24 cellular contexts compared by ENCODE assay signal in the genomic region with DNA sequence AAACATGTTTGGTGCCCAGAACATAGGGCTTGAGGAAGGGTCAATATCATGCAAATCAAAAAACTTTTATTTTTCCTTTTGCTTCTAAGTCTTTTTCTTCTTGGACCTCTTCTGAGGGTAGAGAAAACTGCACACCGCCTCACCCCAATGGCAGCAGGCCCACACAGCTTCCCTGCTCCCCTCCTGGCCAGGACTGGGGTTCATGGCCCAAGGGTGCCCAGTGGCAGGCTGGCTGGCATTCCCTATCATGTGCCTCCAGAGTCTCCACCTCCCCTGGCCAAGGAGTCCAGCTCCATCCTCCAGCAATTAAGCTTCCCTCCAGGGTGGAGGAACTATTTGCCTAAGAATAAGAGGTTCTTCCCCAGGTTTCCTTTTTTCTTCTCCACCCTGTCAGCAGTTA.
"Had no signal": no experiment of that assay in that cellular context is flagged by ENCODE, and none has a peak within 500 bp of the region (broad histone marks: within the 10 kb centered on the region; RNA-seq: fewer than 3 reads in every experiment).

No MANE protein-coding gene starts in this region.

- H3K27ac Mint-ChIP-seq: dendritic cell treated with granulocyte-macrophage colony-stimulating factor and Interleukin-4, amounts not matched to agents 40 ng/mL and 50 ng/mL, for 4 days; effector memory CD8-positive, alpha-beta T cell; endodermal cell had no signal

- H3K27ac ChIP-seq: colonic mucosa, coronary artery, dorsolateral prefrontal cortex, epithelial cell of prostate, esophagus muscularis mucosa, esophagus squamous epithelium, foreskin keratinocyte, gastrocnemius medialis, gastroesophageal sphincter, heart left ventricle, heart right ventricle had no signal

- H3K9me3 Mint-ChIP-seq: dendritic cell treated with granulocyte-macrophage colony-stimulating factor and Interleukin-4, amounts not matched to agents 40 ng/mL and 50 ng/mL, for 4 days had no signal

- H3K4me3 ChIP-seq: colonic mucosa, coronary artery, dorsolateral prefrontal cortex, esophagus muscularis mucosa, esophagus squamous epithelium, gastrocnemius medialis, gastroesophageal sphincter, heart left ventricle, heart right ventricle had no signal

- H3K27me3 Mint-ChIP-seq: dendritic cell treated with granulocyte-macrophage colony-stimulating factor and Interleukin-4, amounts not matched to agents 40 ng/mL and 50 ng/mL, for 4 days; effector memory CD8-positive, alpha-beta T cell had no signal

- H3K36me3 ChIP-seq: colonic mucosa, esophagus muscularis mucosa, esophagus squamous epithelium, gastrocnemius medialis, gastroesophageal sphincter, heart left ventricle, heart right ventricle had no signal

- H3K4me1 Mint-ChIP-seq: endodermal cell had no signal

- DNase-seq: colonic mucosa; cortex of kidney; dermis blood vessel endothelial cell; dorsolateral prefrontal cortex; effector CD4-positive, alpha-beta T cell; effector CD8-positive, alpha-beta T cell; effector memory CD4-positive, alpha-beta T cell; effector memory CD8-positive, alpha-beta T cell; endodermal cell; erythroblast; esophagus squamous epithelium; foreskin fibroblast; foreskin keratinocyte; foreskin melanocyte; gastrocnemius medialis; glutamatergic neuron; head of caudate nucleus; heart left ventricle; heart right ventricle had no signal

- H3K27me3 ChIP-seq: colonic mucosa, esophagus muscularis mucosa, esophagus squamous epithelium, foreskin keratinocyte, gastrocnemius medialis, gastroesophageal sphincter, heart left ventricle, heart right ventricle had no signal

- H3K4me1 ChIP-seq: colonic mucosa, esophagus muscularis mucosa, esophagus squamous epithelium, foreskin keratinocyte, gastrocnemius medialis, gastroesophageal sphincter, heart left ventricle, heart right ventricle had no signal

- H3K9me3 ChIP-seq: colonic mucosa, esophagus muscularis mucosa, esophagus squamous epithelium, gastrocnemius medialis, gastroesophageal sphincter, heart left ventricle, heart right ventricle had no signal

- H3K4me3 Mint-ChIP-seq: dendritic cell treated with granulocyte-macrophage colony-stimulating factor and Interleukin-4, amounts not matched to agents 40 ng/mL and 50 ng/mL, for 4 days; effector memory CD8-positive, alpha-beta T cell; endodermal cell had no signal
